11 cellular contexts compared by ENCODE assay signal in the genomic region with DNA sequence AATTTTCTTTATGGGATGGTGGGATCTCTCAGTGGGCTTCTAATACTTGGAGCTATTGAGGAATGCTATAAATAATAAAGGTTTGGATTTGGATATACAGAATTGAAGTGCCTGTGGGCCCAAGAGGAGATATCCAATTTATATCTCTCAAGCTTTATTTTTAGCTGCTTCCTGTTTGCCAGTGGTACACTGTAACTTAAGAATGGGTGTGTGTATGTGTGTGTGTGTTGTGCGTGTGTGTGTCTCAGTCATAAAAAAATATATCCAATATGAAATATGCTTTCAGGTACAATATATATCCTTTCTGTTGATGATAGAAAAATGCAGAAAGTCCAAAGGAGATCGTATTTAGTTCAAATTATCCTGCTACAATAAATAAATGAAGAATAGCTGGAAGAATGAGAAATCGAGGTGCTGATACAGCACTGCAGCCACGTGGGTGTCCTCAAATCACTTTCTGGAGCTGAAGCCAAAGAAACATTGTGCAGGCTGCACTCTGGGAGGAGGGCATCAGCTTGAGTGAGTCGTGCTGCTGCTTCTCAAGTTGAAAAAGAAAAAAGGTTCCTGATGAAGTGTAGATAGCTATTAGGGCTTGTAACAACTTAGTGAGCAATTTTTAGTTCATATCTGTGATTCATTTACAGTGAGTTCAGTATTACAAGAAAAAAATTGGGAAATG. TPM values are rescaled to one million over a fixed set of nuclear protein-coding genes. Genes with fewer than 3 reads are reported as not detected.
DNase-seq lines count a peak whose midpoint lies in the region; ATAC-seq and TF ChIP-seq lines count a peak whose summit lies in the region.
"Had no signal": no experiment of that assay in that cellular context is flagged by ENCODE, and none has a peak within 500 bp of the region (broad histone marks: within the 10 kb centered on the region; RNA-seq: fewer than 3 reads in every experiment).

No MANE protein-coding gene starts in this region.

- 5 to 8% (median 8%) methylated on average over 5 of the region's 5 CpGs for WGBS in psoas muscle, 3 donors

- no peak overlapping the region for H3K4me3 ChIP-seq in RWPE2 (ENCODE audit: severe bottlenecking)
- peak overlapping the region; percentile 43 for H3K4me3 ChIP-seq in psoas muscle

- no peaks in the 10 kb centered on the region for H3K27me3 ChIP-seq in RWPE2 (ENCODE audit: insufficient read depth, poor library complexity, severe bottlenecking)
- H3K27me3 ChIP-seq in foreskin keratinocyte: no peaks in the 10 kb centered on the region
- no peaks in the 10 kb centered on the region for H3K27me3 ChIP-seq in psoas muscle (ENCODE audit: insufficient read depth in 3 of 3, low read length in 2 of 3)

- ATAC-seq in RWPE2 (ENCODE audit: low read depth) (peak; percentile 31; the same call in 1 of the 3 replicates), foreskin keratinocyte (peak; percentile 54), psoas muscle (peak; percentile 88 to 97 (median 93)), HG02884 (IDR thresholded peaks at IDR 0.05; ENCODE audit: unreplicated experiment) (no peak), HG03354 (IDR thresholded peaks at IDR 0.05; ENCODE audit: poor library complexity, severe bottlenecking, unreplicated experiment) (no peak), GM18868 (IDR thresholded peaks at IDR 0.05; ENCODE audit: unreplicated experiment) (no peak)
- ATAC-seq: activated CD8-positive, alpha-beta T cell treated with anti-CD3 and anti-CD28 coated beads for 36 hours had no signal

- TF ChIP-seq CTCF in RWPE2 (IDR thresholded peaks at IDR 0.05; ENCODE audit: poor library complexity, severe bottlenecking) (no peak), foreskin keratinocyte (conservative IDR thresholded peaks at IDR 0.05) (no peak), psoas muscle (IDR thresholded peaks at IDR 0.05) (no peak)

- peak; percentile 22 for DNase-seq in GM03348 (ENCODE audit: low spot score)
- DNase-seq in RWPE2 (ENCODE audit: low spot score): no peak
- no peak for DNase-seq in foreskin keratinocyte
- peak; percentile 33 to 68 for DNase-seq in psoas muscle
- no peak for DNase-seq in NCI-H2107 treated with DMSO at 0.1 percent for 48 hours (lab: John Stamatoyannopoulos, UW; ENCODE audit: unreplicated experiment)
- DNase-seq: activated CD8-positive, alpha-beta T cell treated with anti-CD3 and anti-CD28 coated beads for 36 hours; cerebellar nuclear complex; GF-D8 had no signal

- intact Hi-C loops in psoas muscle (cut with DNase I): loop anchor here (5.0 to 10.0 kb wide), 2 partner anchors 39 to 126 kb away; a partner anchor contains a TSS

- H3K4me1 ChIP-seq in RWPE2 (ENCODE audit: insufficient read depth, poor library complexity, severe bottlenecking) (peaks cover 8% of the 10 kb centered on the region), foreskin keratinocyte (peaks cover 14% of the 10 kb centered on the region), psoas muscle (peaks cover 55% of the 10 kb centered on the region)

- H3K9me3 ChIP-seq in RWPE2 (ENCODE audit: severe bottlenecking) (no peaks in the 10 kb centered on the region), psoas muscle (no peaks in the 10 kb centered on the region)

- H3K36me3 ChIP-seq in RWPE2 (ENCODE audit: low read depth) (peaks cover 14% of the 10 kb centered on the region), psoas muscle (ENCODE audit: insufficient read depth in 1 of 2, low read depth in 1 of 2) (no peaks in the 10 kb centered on the region)

- H3K27ac ChIP-seq in RWPE2 (ENCODE audit: poor library complexity, severe bottlenecking): no peak overlapping the region
- no peak overlapping the region for H3K27ac ChIP-seq in foreskin keratinocyte
- peak overlapping the region; percentile 86 for H3K27ac ChIP-seq in psoas muscle

RNA-seq across cellular contexts. Expression of a gene that starts 40.3 kb away (rescaled TPM):
- 94.6 and 99.1 TPM in 2 replicates for total RNA-seq in foreskin keratinocyte
- polyA plus RNA-seq in foreskin keratinocyte: 17.4 and 24.9 TPM in 2 replicates
- 10 to 100 TPM in 3 of 4 donors, 1 to 10 TPM in 1; 9.6 to 26.7 (median 12.1) TPM for total RNA-seq in psoas muscle
- polyA plus RNA-seq in psoas muscle: 1 to 10 TPM; 2.3 to 5.2 (median 3.2) TPM

RNA-seq across cellular contexts. Expression of a gene that starts 50.1 kb away (rescaled TPM):
- total RNA-seq in foreskin keratinocyte: 3.0 and 3.2 TPM in 2 replicates
- polyA plus RNA-seq in foreskin keratinocyte: 4.0 and 4.6 TPM in 2 replicates
- total RNA-seq in psoas muscle: under 1 TPM in 3 of 4 donors, not detected in 1; 0.50 to 0.84 (median 0.61) TPM
- 1 to 10 TPM in 2 of 3 donors, under 1 TPM in 1; 0.97 to 2.1 (median 1.1) TPM for polyA plus RNA-seq in psoas muscle

Comparison
In these comparisons a context has a peak if more than half of its experiments do, and no peak if none do; other contexts are left out.
1. DNase-seq: peak in GM03348 (single experiment) and psoas muscle (2 of 2); none in RWPE2 (single experiment), foreskin keratinocyte (0 of 2) and NCI-H2107 treated with DMSO at 0.1 percent for 48 hours (single experiment).
2. ATAC-seq: peak in RWPE2 (single experiment), foreskin keratinocyte (single experiment) and psoas muscle (4 of 4); none in HG02884 (single experiment), HG03354 (single experiment) and GM18868 (single experiment).